ENCODE assay signal across 15 cellular contexts in the genomic region with DNA sequence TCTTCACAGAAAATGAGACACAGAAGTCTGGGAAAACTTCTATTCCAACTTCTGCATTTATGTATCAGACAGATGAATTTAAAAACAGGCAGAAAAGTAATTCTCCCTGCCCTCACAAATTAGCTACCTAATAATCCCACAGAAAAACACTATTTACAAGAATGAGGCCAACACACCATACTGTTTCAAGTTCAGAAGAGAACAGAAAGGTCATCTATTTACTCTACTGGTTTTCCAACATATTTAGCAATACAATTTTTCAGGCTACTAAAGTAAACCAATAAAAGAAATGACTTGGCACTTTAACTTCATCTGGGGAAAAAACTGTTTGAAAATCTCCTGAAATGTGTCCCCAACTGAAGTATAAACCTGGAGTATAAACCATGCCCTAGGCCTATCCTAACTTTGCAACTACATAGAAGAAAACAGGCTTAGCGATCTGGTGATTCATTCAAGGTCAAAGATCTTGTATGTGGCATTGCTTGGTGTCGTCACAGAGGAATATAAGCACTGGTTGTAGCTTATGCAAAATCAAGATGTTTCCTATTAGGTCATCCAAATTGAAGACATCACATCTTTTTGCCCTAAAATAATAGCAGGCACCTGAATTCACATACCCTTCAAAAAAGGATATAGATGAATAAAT. TPM values are rescaled to one million over a fixed set of nuclear protein-coding genes. Genes with fewer than 3 reads are reported as not detected.
DNase-seq lines count a peak whose midpoint lies in the region; ATAC-seq and TF ChIP-seq lines count a peak whose summit lies in the region.
"Had no signal": no experiment of that assay in that cellular context is flagged by ENCODE, and none has a peak within 500 bp of the region (broad histone marks: within the 10 kb centered on the region; RNA-seq: fewer than 3 reads in every experiment).

No MANE protein-coding gene starts in this region.

- H3K27ac ChIP-seq in ACC112 (ENCODE audit: low read depth, low read length) (peak overlapping the region; percentile 51), sigmoid colon (no peak overlapping the region)
- H3K27ac ChIP-seq: SK-N-MC had no signal

- H3K27ac Mint-ChIP-seq in activated naive CD4-positive, alpha-beta T cell treated with anti-CD3 and anti-CD28 coated beads, Interleukin-2, amount 50 U/mL, for 72 hours, result no peak overlapping the region
- H3K27ac Mint-ChIP-seq: activated B cell treated with CpG ODN at 0.5 μM for 24 hours; B cell; stimulated activated memory B cell treated with anti-CD40 and anti-IgM and Interleukin-4, amounts not matched to agents 10 μg/mL and 1 μg/mL and 100 μg/mL, for 72 hours had no signal

- peaks cover 0 to 18% of the 10 kb centered on the region in 2 donors for H3K36me3 Mint-ChIP-seq in activated naive CD4-positive, alpha-beta T cell treated with anti-CD3 and anti-CD28 coated beads, Interleukin-2, amount 50 U/mL, for 72 hours

- H2AFZ ChIP-seq in ACC112 (ENCODE audit: low read length, unreplicated experiment), result no peak overlapping the region

- H3K36me3 ChIP-seq in ACC112 (ENCODE audit: insufficient read depth, low read length) (peaks cover 26% of the 10 kb centered on the region), sigmoid colon (peaks cover 0 to 50% (median 10%) of the 10 kb centered on the region in 4 donors)

- no peak for TF ChIP-seq EP300 in sigmoid colon (IDR thresholded peaks at IDR 0.05)

- H3K9me3 Mint-ChIP-seq in activated naive CD4-positive, alpha-beta T cell treated with anti-CD3 and anti-CD28 coated beads, Interleukin-2, amount 50 U/mL, for 72 hours, result no peaks in the 10 kb centered on the region

- 35 to 82% methylated on average over 2 of the region's 2 CpGs for WGBS in sigmoid colon, 2 donors

- H3K4me1 ChIP-seq in ACC112 (ENCODE audit: control insufficient read depth, insufficient read depth, low read length, unreplicated experiment) (peaks cover 10% of the 10 kb centered on the region), sigmoid colon (no peaks in the 10 kb centered on the region)

- in situ Hi-C loops in astrocyte of the spinal cord (cut with HindIII; ENCODE audit: low sequenced_read_pairs), result no loop called here

- H3K79me2 ChIP-seq in ACC112 (ENCODE audit: control insufficient read depth, insufficient read depth, low read length, unreplicated experiment), result no peaks in the 10 kb centered on the region

- intact Hi-C loops in sigmoid colon (cut with DNase I), result no loop called here

- peaks cover 0 to 8% (median 0%) of the 10 kb centered on the region in 4 donors for H3K9me3 ChIP-seq in sigmoid colon

- DNase-seq in HCEC 1CT (peak; percentile 92), astrocyte of the spinal cord (ENCODE audit: low read depth, low spot score) (peak; percentile 77), kidney tubule cell (ENCODE audit: low spot score) (peak; percentile 23), globus pallidus (ENCODE audit: low spot score) (no peak), sigmoid colon (no peak), NCI-H2107 (lab: John Stamatoyannopoulos, UW) (no peak)
- DNase-seq in activated naive CD4-positive, alpha-beta T cell treated with anti-CD3 and anti-CD28 coated beads, Interleukin-2, amount 50 U/mL, for 72 hours (ENCODE audit: low spot score in 2 of 2), result no peak
- DNase-seq: activated B cell treated with CpG ODN at 0.5 μM for 24 hours, DND-41, NCI-H146 had no signal

- no peaks in the 10 kb centered on the region for H3K27me3 ChIP-seq in ACC112 (ENCODE audit: insufficient read depth, low read length)
- no peaks in the 10 kb centered on the region for H3K27me3 ChIP-seq in sigmoid colon

- no peak for ATAC-seq in activated naive CD4-positive, alpha-beta T cell treated with anti-CD3 and anti-CD28 coated beads, Interleukin-2, amount 50 U/mL, for 72 hours
- ATAC-seq: HCT116; stimulated activated memory B cell treated with anti-CD40 and anti-IgM and Interleukin-4, amounts not matched to agents 10 μg/mL and 1 μg/mL and 100 μg/mL, for 72 hours had no signal

- TF ChIP-seq CTCF in astrocyte of the spinal cord (IDR thresholded peaks at IDR 0.05; ENCODE audit: low read depth, low read length), result no peak
- TF ChIP-seq CTCF in sigmoid colon (IDR thresholded peaks at IDR 0.05), result no peak

- TF ChIP-seq POLR2A in sigmoid colon (IDR thresholded peaks at IDR 0.05), result no peak

- H3K4me3 ChIP-seq in ACC112 (ENCODE audit: low read depth, low read length) (no peak overlapping the region), astrocyte of the spinal cord (ENCODE audit: low read depth, low read length) (no peak overlapping the region), sigmoid colon (no peak overlapping the region)
- H3K4me3 ChIP-seq: SK-N-MC had no signal

RNA-seq across cellular contexts. Expression of gene EBPL, which starts 20.1 kb away (rescaled TPM):
- total RNA-seq in activated naive CD4-positive, alpha-beta T cell treated with anti-CD3 and anti-CD28 coated beads, Interleukin-2, amount 50 U/mL, for 72 hours, result 10 to 100 TPM; 31.9 to 59.9 TPM
- 10 to 100 TPM; 31.0 to 75.9 (median 69.0) TPM for total RNA-seq in sigmoid colon
- polyA plus RNA-seq in sigmoid colon, result 10 to 100 TPM; 22.4 to 53.2 (median 35.4) TPM

Comparison
In these comparisons a context has a peak if more than half of its experiments do, and no peak if none do; other contexts are left out.
1. DNase-seq: peak in HCEC 1CT (single experiment), astrocyte of the spinal cord (single experiment) and kidney tubule cell (single experiment); none in activated naive CD4-positive, alpha-beta T cell treated with anti-CD3 and anti-CD28 coated beads, Interleukin-2, amount 50 U/mL, for 72 hours (0 of 2), globus pallidus (single experiment), sigmoid colon (single experiment) and NCI-H2107 (single experiment).